Comparison of ENCODE assay signal across 8 cellular contexts in genomic region chr1:26275580-26276431, GRCh38. TPM values are rescaled to one million over a fixed set of nuclear protein-coding genes. Genes with fewer than 3 reads are reported as not detected.
DNase-seq lines count a peak whose midpoint lies in the region; ATAC-seq, FAIRE-seq and TF ChIP-seq lines count a peak whose summit lies in the region.

No MANE protein-coding gene starts in this region.

- peak overlapping the region; percentile 74 for H3K4me3 Mint-ChIP-seq in activated T-helper 2 cell treated with anti-CD3 and anti-CD28 coated beads, Interferon-gamma antibody, Interleukin-2, Interleukin-4, amounts not matched to agents 10 μg/mL and 5 μg/mL and 100 μg/mL, durations not matched to agents 14 hours and 24 hours and 36 hours (ENCODE audit: low read depth)
- H3K4me3 Mint-ChIP-seq in nephron = peak overlapping the region; percentile 56 to 68 (median 62)
- H3K4me3 Mint-ChIP-seq in stimulated activated naive CD8-positive, alpha-beta T cell treated with anti-CD3 and anti-CD28 coated beads, Interleukin-15, Interleukin-2, amounts not matched to agents 100 ng/mL and 50 ng/mL, for 24 hours = peak overlapping the region; percentile 61

- intact Hi-C loops in activated T-helper 2 cell treated with anti-CD3 and anti-CD28 coated beads, Interferon-gamma antibody, Interleukin-2, Interleukin-4, amounts not matched to agents 10 μg/mL and 5 μg/mL and 100 μg/mL, durations not matched to agents 14 hours and 24 hours and 36 hours (cut with micrococcal nuclease) = loop anchor here (1.0 to 5.0 kb wide), 7 partner anchors 8 to 196 kb away; partner anchors contain the start of genes CEP85 and HMGN2

- no peak for ATAC-seq in HG03025 (IDR thresholded peaks at IDR 0.05; ENCODE audit: low FRiP score, unreplicated experiment)

- DNase-seq in DMS53 (lab: John Stamatoyannopoulos, UW) (peak; percentile 85), HT-29 (ENCODE audit: low spot score) (peak; percentile 97), RCC 7860 (ENCODE audit: low spot score) (peak; percentile 94), fibroblast of peridontal ligament (ENCODE audit: extremely low read depth) (peak; percentile 95)
- DNase-seq in activated T-helper 2 cell treated with anti-CD3 and anti-CD28 coated beads, Interferon-gamma antibody, Interleukin-2, Interleukin-4, amounts not matched to agents 10 μg/mL and 5 μg/mL and 100 μg/mL, durations not matched to agents 14 hours and 24 hours and 36 hours (ENCODE audit: low spot score) = peak; percentile 62

- peaks cover 51% of the 10 kb centered on the region for H3K4me1 Mint-ChIP-seq in activated T-helper 2 cell treated with anti-CD3 and anti-CD28 coated beads, Interferon-gamma antibody, Interleukin-2, Interleukin-4, amounts not matched to agents 10 μg/mL and 5 μg/mL and 100 μg/mL, durations not matched to agents 14 hours and 24 hours and 36 hours (ENCODE audit: low read depth)
- peaks cover 30% of the 10 kb centered on the region for H3K4me1 Mint-ChIP-seq in nephron
- peaks cover 60% of the 10 kb centered on the region for H3K4me1 Mint-ChIP-seq in stimulated activated naive CD8-positive, alpha-beta T cell treated with anti-CD3 and anti-CD28 coated beads, Interleukin-15, Interleukin-2, amounts not matched to agents 100 ng/mL and 50 ng/mL, for 24 hours (ENCODE audit: low read depth)

- peak; percentile 62 to 83 (median 81) for TF ChIP-seq CTCF in nephron (IDR thresholded peaks at IDR 0.05; ENCODE audit: unreplicated experiment in 3 of 3)

- peak; percentile 89 for FAIRE-seq in RCC 7860 (lab: Jason Lieb, UNC)

- H3K27me3 Mint-ChIP-seq in activated T-helper 2 cell treated with anti-CD3 and anti-CD28 coated beads, Interferon-gamma antibody, Interleukin-2, Interleukin-4, amounts not matched to agents 10 μg/mL and 5 μg/mL and 100 μg/mL, durations not matched to agents 14 hours and 24 hours and 36 hours (ENCODE audit: low read depth) = no peaks in the 10 kb centered on the region
- no peaks in the 10 kb centered on the region for H3K27me3 Mint-ChIP-seq in nephron (ENCODE audit: low read depth)
- no peaks in the 10 kb centered on the region for H3K27me3 Mint-ChIP-seq in stimulated activated naive CD8-positive, alpha-beta T cell treated with anti-CD3 and anti-CD28 coated beads, Interleukin-15, Interleukin-2, amounts not matched to agents 100 ng/mL and 50 ng/mL, for 24 hours

- H3K27ac Mint-ChIP-seq in activated T-helper 2 cell treated with anti-CD3 and anti-CD28 coated beads, Interferon-gamma antibody, Interleukin-2, Interleukin-4, amounts not matched to agents 10 μg/mL and 5 μg/mL and 100 μg/mL, durations not matched to agents 14 hours and 24 hours and 36 hours = peak overlapping the region; percentile 97
- peak overlapping the region; percentile 84 to 90 (median 89) for H3K27ac Mint-ChIP-seq in nephron
- peak overlapping the region; percentile 98 for H3K27ac Mint-ChIP-seq in stimulated activated naive CD8-positive, alpha-beta T cell treated with anti-CD3 and anti-CD28 coated beads, Interleukin-15, Interleukin-2, amounts not matched to agents 100 ng/mL and 50 ng/mL, for 24 hours

- peaks cover 68% of the 10 kb centered on the region for H3K36me3 Mint-ChIP-seq in activated T-helper 2 cell treated with anti-CD3 and anti-CD28 coated beads, Interferon-gamma antibody, Interleukin-2, Interleukin-4, amounts not matched to agents 10 μg/mL and 5 μg/mL and 100 μg/mL, durations not matched to agents 14 hours and 24 hours and 36 hours (ENCODE audit: low read depth)
- H3K36me3 Mint-ChIP-seq in nephron (ENCODE audit: low read depth) = peaks cover 44% of the 10 kb centered on the region
- H3K36me3 Mint-ChIP-seq in stimulated activated naive CD8-positive, alpha-beta T cell treated with anti-CD3 and anti-CD28 coated beads, Interleukin-15, Interleukin-2, amounts not matched to agents 100 ng/mL and 50 ng/mL, for 24 hours (ENCODE audit: low read depth) = peaks cover 63% of the 10 kb centered on the region

- H3K9me3 Mint-ChIP-seq in activated T-helper 2 cell treated with anti-CD3 and anti-CD28 coated beads, Interferon-gamma antibody, Interleukin-2, Interleukin-4, amounts not matched to agents 10 μg/mL and 5 μg/mL and 100 μg/mL, durations not matched to agents 14 hours and 24 hours and 36 hours = no peaks in the 10 kb centered on the region
- no peaks in the 10 kb centered on the region for H3K9me3 Mint-ChIP-seq in nephron
- H3K9me3 Mint-ChIP-seq in stimulated activated naive CD8-positive, alpha-beta T cell treated with anti-CD3 and anti-CD28 coated beads, Interleukin-15, Interleukin-2, amounts not matched to agents 100 ng/mL and 50 ng/mL, for 24 hours = no peaks in the 10 kb centered on the region

RNA-seq across cellular contexts. Expression of gene SH3BGRL3, which starts 4.1 kb away (rescaled TPM):
- 172 and 198 TPM in 2 replicates for total RNA-seq in HT-29 (2014; rRNA removed; shearing (Covaris generic))
- 437 TPM in 2 replicates for total RNA-seq in activated T-helper 2 cell treated with anti-CD3 and anti-CD28 coated beads, Interferon-gamma antibody, Interleukin-2, Interleukin-4, amounts not matched to agents 10 μg/mL and 5 μg/mL and 100 μg/mL, durations not matched to agents 14 hours and 24 hours and 36 hours

RNA-seq across cellular contexts. Expression of gene UBXN11, which starts 30.6 kb away (rescaled TPM):
- total RNA-seq in HT-29 (2014; rRNA removed; shearing (Covaris generic)) = 22.0 and 26.8 TPM in 2 replicates
- total RNA-seq in activated T-helper 2 cell treated with anti-CD3 and anti-CD28 coated beads, Interferon-gamma antibody, Interleukin-2, Interleukin-4, amounts not matched to agents 10 μg/mL and 5 μg/mL and 100 μg/mL, durations not matched to agents 14 hours and 24 hours and 36 hours = 13.1 and 14.2 TPM in 2 replicates

RNA-seq across cellular contexts. Expression of gene CEP85, which starts 41.8 kb away (rescaled TPM):
- total RNA-seq in HT-29 (2014; rRNA removed; shearing (Covaris generic)) = 25.8 and 27.0 TPM in 2 replicates
- total RNA-seq in activated T-helper 2 cell treated with anti-CD3 and anti-CD28 coated beads, Interferon-gamma antibody, Interleukin-2, Interleukin-4, amounts not matched to agents 10 μg/mL and 5 μg/mL and 100 μg/mL, durations not matched to agents 14 hours and 24 hours and 36 hours = 39.6 and 39.8 TPM in 2 replicates

RNA-seq across cellular contexts. Expression of gene CD52, which starts 42.0 kb away (rescaled TPM):
- 1.5 and 2.1 TPM in 2 replicates for total RNA-seq in HT-29 (2014; rRNA removed; shearing (Covaris generic))
- total RNA-seq in activated T-helper 2 cell treated with anti-CD3 and anti-CD28 coated beads, Interferon-gamma antibody, Interleukin-2, Interleukin-4, amounts not matched to agents 10 μg/mL and 5 μg/mL and 100 μg/mL, durations not matched to agents 14 hours and 24 hours and 36 hours = 237 and 243 TPM in 2 replicates
